1 cellular context compared by ENCODE assay signal in the genomic region with DNA sequence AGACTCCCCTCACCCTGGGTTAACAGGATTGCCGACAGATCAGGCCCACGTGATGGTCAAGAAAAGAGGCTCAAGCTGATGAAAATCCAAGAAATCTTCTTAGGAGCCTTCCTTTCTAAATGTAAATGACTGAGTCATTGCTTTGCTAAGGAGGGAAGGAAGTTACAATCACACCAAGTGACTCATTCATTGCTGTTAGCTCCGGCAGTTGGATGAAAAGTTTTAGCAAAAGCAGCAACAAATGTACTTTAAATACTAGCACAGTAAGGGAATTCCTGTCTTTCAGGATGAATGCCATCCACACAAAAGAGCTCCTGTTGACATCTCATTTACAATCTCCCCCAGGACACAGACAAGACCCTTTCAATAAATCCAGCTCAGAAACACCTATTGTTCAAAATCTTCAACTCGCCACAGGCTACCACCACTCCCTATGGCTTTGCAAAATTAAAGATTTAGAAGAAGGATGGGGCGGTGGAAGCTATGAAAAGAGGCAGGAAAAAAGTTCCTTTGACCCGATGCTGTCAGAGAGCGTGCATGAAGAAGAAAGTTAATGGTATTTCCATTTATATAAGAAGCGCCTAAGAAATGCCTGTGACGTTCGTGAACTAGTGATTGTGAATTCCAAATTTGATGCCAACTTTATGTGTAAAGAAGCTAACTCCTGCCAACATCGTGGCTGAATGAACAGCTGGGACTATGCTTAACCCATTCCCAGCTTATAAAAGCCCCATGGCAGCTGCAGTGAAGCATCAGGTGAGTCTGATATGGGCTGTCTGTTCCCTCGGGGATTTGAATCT.
TF ChIP-seq lines count a peak whose summit lies in the region.

No MANE protein-coding gene starts in this region.

TF ChIP-seq in HepG2, 621 proteins besides CTCF, POLR2A, EP300 and RAD21 (continued from another document and continues in another):
- TF ChIP-seq ZNF580 (CRISPR knock-in tag; IDR thresholded peaks at IDR 0.05; ENCODE audit: borderline replicate concordance, low read depth) (no peak), STAG1 (CRISPR knock-in tag; IDR thresholded peaks at IDR 0.05) (no peak), HCFC1 (IDR thresholded peaks at IDR 0.05; ENCODE audit: low read depth, low read length) (no peak), FOXA1 (IDR thresholded peaks at IDR 0.05) (no peak), FOXA1 (CRISPR knock-in tag; IDR thresholded peaks at IDR 0.05) (peak; percentile 28; the same call in 1 of the 2 replicates), ZNF557 (CRISPR knock-in tag; IDR thresholded peaks at IDR 0.05) (no peak), XBP1 (CRISPR knock-in tag; IDR thresholded peaks at IDR 0.05) (no peak), GATAD2A (CRISPR knock-in tag; IDR thresholded peaks at IDR 0.05) (no peak), HIC2 (CRISPR knock-in tag; IDR thresholded peaks at IDR 0.05; ENCODE audit: low read depth) (no peak), ZBED4 (CRISPR knock-in tag; IDR thresholded peaks at IDR 0.05; ENCODE audit: borderline replicate concordance) (no peak), ZNF614 (CRISPR knock-in tag; IDR thresholded peaks at IDR 0.05; ENCODE audit: borderline replicate concordance) (0 out of 2 replicates have a peak, but pooled peaks have one; percentile 12), ZNF367 (CRISPR knock-in tag; IDR thresholded peaks at IDR 0.05; ENCODE audit: borderline replicate concordance) (no peak), BRCA1 (CRISPR knock-in tag; IDR thresholded peaks at IDR 0.05) (no peak), KDM1A (CRISPR knock-in tag; IDR thresholded peaks at IDR 0.05) (no peak), REXO4 (CRISPR knock-in tag; IDR thresholded peaks at IDR 0.05; ENCODE audit: borderline replicate concordance) (no peak), GPBP1L1 (CRISPR knock-in tag; IDR thresholded peaks at IDR 0.05) (no peak), ZNF333 (CRISPR knock-in tag; IDR thresholded peaks at IDR 0.05; ENCODE audit: borderline replicate concordance) (no peak), SP140L (CRISPR knock-in tag; IDR thresholded peaks at IDR 0.05; ENCODE audit: borderline replicate concordance) (no peak), FOSL1 (CRISPR knock-in tag; IDR thresholded peaks at IDR 0.05; ENCODE audit: borderline replicate concordance) (peak; percentile 39; the same call in 1 of the 2 replicates), ZC3H4 (CRISPR knock-in tag; IDR thresholded peaks at IDR 0.05; ENCODE audit: borderline replicate concordance) (peak; percentile 95), ATF3 (CRISPR knock-in tag; IDR thresholded peaks at IDR 0.05) (peak; percentile 55; the same call in 1 of the 2 replicates), KDM2A (CRISPR knock-in tag; IDR thresholded peaks at IDR 0.05; ENCODE audit: borderline replicate concordance, low read depth) (no peak), NFIC (IDR thresholded peaks at IDR 0.05; ENCODE audit: low read length) (no peak), ZNF17 (CRISPR knock-in tag; IDR thresholded peaks at IDR 0.05) (no peak), ATM (IDR thresholded peaks at IDR 0.05; ENCODE audit: borderline replicate concordance) (no peak), ZNF335 (CRISPR knock-in tag; IDR thresholded peaks at IDR 0.05) (no peak), TBL1XR1 (IDR thresholded peaks at IDR 0.05; ENCODE audit: borderline replicate concordance, low read length, partially characterized antibody) (no peak), KLF11 (CRISPR knock-in tag; IDR thresholded peaks at IDR 0.05) (no peak), HNF4G (IDR thresholded peaks at IDR 0.05; ENCODE audit: borderline replicate concordance, low read depth, low read length) (no peak), HNF4G (CRISPR knock-in tag; IDR thresholded peaks at IDR 0.05; ENCODE audit: borderline replicate concordance, low read depth) (no peak), THAP7 (CRISPR knock-in tag; IDR thresholded peaks at IDR 0.05) (no peak)
- TF ChIP-seq, protein P1, sequence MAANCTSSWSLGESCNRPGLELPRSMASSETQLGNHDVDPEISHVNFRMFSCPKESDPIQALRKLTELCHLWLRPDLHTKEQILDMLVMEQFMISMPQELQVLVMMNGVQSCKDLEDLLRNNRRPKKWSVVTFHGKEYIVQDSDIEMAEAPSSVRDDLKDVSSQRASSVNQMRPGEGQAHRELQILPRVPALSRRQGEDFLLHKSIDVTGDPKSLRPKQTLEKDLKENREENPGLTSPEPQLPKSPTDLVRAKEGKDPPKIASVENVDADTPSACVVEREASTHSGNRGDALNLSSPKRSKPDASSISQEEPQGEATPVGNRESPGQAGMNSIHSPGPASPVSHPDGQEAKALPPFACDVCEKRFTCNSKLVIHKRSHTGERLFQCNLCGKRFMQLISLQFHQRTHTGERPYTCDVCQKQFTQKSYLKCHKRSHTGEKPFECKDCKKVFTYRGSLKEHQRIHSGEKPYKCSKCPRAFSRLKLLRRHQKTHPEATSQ (CRISPR knock-in tag; IDR thresholded peaks at IDR 0.05; ENCODE audit: borderline replicate concordance) = no peak
- TF ChIP-seq, protein P2, sequence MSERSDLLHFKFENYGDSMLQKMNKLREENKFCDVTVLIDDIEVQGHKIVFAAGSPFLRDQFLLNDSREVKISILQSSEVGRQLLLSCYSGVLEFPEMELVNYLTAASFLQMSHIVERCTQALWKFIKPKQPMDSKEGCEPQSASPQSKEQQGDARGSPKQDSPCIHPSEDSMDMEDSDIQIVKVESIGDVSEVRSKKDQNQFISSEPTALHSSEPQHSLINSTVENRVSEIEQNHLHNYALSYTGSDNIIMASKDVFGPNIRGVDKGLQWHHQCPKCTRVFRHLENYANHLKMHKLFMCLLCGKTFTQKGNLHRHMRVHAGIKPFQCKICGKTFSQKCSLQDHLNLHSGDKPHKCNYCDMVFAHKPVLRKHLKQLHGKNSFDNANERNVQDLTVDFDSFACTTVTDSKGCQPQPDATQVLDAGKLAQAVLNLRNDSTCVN (CRISPR knock-in tag; IDR thresholded peaks at IDR 0.05; ENCODE audit: borderline replicate concordance) = no peak
- TF ChIP-seq, protein P3, sequence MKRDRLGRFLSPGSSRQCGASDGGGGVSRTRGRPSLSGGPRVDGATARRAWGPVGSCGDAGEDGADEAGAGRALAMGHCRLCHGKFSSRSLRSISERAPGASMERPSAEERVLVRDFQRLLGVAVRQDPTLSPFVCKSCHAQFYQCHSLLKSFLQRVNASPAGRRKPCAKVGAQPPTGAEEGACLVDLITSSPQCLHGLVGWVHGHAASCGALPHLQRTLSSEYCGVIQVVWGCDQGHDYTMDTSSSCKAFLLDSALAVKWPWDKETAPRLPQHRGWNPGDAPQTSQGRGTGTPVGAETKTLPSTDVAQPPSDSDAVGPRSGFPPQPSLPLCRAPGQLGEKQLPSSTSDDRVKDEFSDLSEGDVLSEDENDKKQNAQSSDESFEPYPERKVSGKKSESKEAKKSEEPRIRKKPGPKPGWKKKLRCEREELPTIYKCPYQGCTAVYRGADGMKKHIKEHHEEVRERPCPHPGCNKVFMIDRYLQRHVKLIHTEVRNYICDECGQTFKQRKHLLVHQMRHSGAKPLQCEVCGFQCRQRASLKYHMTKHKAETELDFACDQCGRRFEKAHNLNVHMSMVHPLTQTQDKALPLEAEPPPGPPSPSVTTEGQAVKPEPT (CRISPR knock-in tag; IDR thresholded peaks at IDR 0.05; ENCODE audit: low read depth) = no peak
- TF ChIP-seq, protein P4, sequence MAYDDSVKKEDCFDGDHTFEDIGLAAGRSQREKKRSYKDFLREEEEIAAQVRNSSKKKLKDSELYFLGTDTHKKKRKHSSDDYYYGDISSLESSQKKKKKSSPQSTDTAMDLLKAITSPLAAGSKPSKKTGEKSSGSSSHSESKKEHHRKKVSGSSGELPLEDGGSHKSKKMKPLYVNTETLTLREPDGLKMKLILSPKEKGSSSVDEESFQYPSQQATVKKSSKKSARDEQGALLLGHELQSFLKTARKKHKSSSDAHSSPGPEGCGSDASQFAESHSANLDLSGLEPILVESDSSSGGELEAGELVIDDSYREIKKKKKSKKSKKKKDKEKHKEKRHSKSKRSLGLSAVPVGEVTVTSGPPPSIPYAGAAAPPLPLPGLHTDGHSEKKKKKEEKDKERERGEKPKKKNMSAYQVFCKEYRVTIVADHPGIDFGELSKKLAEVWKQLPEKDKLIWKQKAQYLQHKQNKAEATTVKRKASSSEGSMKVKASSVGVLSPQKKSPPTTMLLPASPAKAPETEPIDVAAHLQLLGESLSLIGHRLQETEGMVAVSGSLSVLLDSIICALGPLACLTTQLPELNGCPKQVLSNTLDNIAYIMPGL (CRISPR knock-in tag; IDR thresholded peaks at IDR 0.05; ENCODE audit: borderline replicate concordance in 1 of 2, low read depth in 1 of 2) = no peak
- TF ChIP-seq, protein P5, sequence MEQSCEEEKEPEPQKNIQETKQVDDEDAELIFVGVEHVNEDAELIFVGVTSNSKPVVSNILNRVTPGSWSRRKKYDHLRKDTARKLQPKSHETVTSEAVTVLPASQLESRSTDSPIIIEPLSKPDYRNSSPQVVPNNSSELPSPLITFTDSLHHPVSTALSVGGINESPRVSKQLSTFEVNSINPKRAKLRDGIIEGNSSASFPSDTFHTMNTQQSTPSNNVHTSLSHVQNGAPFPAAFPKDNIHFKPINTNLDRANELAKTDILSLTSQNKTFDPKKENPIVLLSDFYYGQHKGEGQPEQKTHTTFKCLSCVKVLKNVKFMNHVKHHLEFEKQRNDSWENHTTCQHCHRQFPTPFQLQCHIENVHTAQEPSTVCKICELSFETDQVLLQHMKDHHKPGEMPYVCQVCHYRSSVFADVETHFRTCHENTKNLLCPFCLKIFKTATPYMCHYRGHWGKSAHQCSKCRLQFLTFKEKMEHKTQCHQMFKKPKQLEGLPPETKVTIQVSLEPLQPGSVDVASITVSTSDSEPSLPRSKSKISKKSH (CRISPR knock-in tag; IDR thresholded peaks at IDR 0.05; ENCODE audit: borderline replicate concordance) = no peak
- TF ChIP-seq, protein P6, sequence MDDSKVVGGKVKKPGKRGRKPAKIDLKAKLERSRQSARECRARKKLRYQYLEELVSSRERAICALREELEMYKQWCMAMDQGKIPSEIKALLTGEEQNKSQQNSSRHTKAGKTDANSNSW (CRISPR knock-in tag; IDR thresholded peaks at IDR 0.05; ENCODE audit: borderline replicate concordance) = no peak
- TF ChIP-seq, protein P7, sequence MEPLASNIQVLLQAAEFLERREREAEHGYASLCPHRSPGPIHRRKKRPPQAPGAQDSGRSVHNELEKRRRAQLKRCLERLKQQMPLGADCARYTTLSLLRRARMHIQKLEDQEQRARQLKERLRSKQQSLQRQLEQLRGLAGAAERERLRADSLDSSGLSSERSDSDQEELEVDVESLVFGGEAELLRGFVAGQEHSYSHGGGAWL (CRISPR knock-in tag; IDR thresholded peaks at IDR 0.05) = no peak
